ENCODE assay signal across 8 cellular contexts in genomic region chr10:123997486-123998196, GRCh38.
A peak's percentile ranks its signal among the peaks of the same experiment; 100 is the strongest.
DNase-seq lines count a peak whose midpoint lies in the region; ATAC-seq and TF ChIP-seq lines count a peak whose summit lies in the region.

No MANE protein-coding gene starts in this region.

- H3K9ac ChIP-seq in mesendoderm (ENCODE audit: low read length): no peak overlapping the region

- H3K79me1 ChIP-seq in mesendoderm (ENCODE audit: low read length): no peaks in the 10 kb centered on the region

- H3K36me3 ChIP-seq in stomach (no peaks in the 10 kb centered on the region), mesendoderm (ENCODE audit: control insufficient read depth, insufficient read depth, low read length) (no peaks in the 10 kb centered on the region)

- H3K27me3 ChIP-seq in stomach (peaks cover 0 to 31% (median 18%) of the 10 kb centered on the region in 3 donors), mesendoderm (ENCODE audit: insufficient read depth, low read length, poor library complexity) (no peaks in the 10 kb centered on the region)

- no peak overlapping the region for H3K4ac ChIP-seq in mesendoderm (ENCODE audit: low read depth, low read length)

- no peak overlapping the region for H2AK5ac ChIP-seq in mesendoderm (ENCODE audit: low read length)

- H3K4me2 ChIP-seq in mesendoderm (ENCODE audit: low read length): no peak overlapping the region

- peak overlapping the region in 4 of 5 donors; percentile 17 to 77 (median 52) for H3K27ac ChIP-seq in stomach
- H3K27ac ChIP-seq in mesendoderm (ENCODE audit: low read depth, low read length): no peak overlapping the region

- ATAC-seq in left ventricle myocardium superior: peak; percentile 51

- no peaks in the 10 kb centered on the region for H3K79me2 ChIP-seq in mesendoderm (ENCODE audit: control insufficient read depth, insufficient read depth, low read length)

- no peaks in the 10 kb centered on the region for H3K9me3 ChIP-seq in stomach

- intact Hi-C loops in left ventricle myocardium superior (cut with micrococcal nuclease): loop anchor here (5.0 kb wide), 2 partner anchors 265 to 390 kb away; no protein-coding TSS in a partner anchor
- intact Hi-C loops in stomach (cut with DNase I; ENCODE audit: low total_unique reads): no loop called here

- H2BK5ac ChIP-seq in mesendoderm (ENCODE audit: low read length): no peak overlapping the region

- H3K23ac ChIP-seq in mesendoderm (ENCODE audit: low read length): no peak overlapping the region

- H4K5ac ChIP-seq in mesendoderm (ENCODE audit: low read length): no peak overlapping the region

- H3K4me3 ChIP-seq in stomach (no peak overlapping the region), mesendoderm (ENCODE audit: low read length) (no peak overlapping the region)

- DNase-seq in H4 (ENCODE audit: low spot score): peak; percentile 96
- peak; percentile 4 for DNase-seq in T1000 (lab: John Stamatoyannopoulos, UW)
- DNase-seq in left ventricle myocardium superior: no peak
- DNase-seq in stomach: no peak
- DNase-seq in inferior parietal cortex (ENCODE audit: extremely low spot score): no peak
- no peak for DNase-seq in NCI-H524 (lab: John Stamatoyannopoulos, UW)
- DNase-seq in mesendoderm: no peak
- no peak for DNase-seq in cerebellum (ENCODE audit: low spot score)

- H3K56ac ChIP-seq in mesendoderm (ENCODE audit: low read length): no peak overlapping the region

- no peak overlapping the region for H2BK15ac ChIP-seq in mesendoderm (replicated peaks; ENCODE audit: low read depth)

- TF ChIP-seq EP300 in stomach (IDR thresholded peaks at IDR 0.05): no peak

- H3K4me1 ChIP-seq in stomach (peaks cover 19 to 42% (median 26%) of the 10 kb centered on the region in 4 donors), mesendoderm (ENCODE audit: control insufficient read depth, low read depth, low read length) (no peaks in the 10 kb centered on the region)

- TF ChIP-seq CTCF in stomach (IDR thresholded peaks at IDR 0.05): no peak

- no peak overlapping the region for H3K18ac ChIP-seq in mesendoderm (ENCODE audit: low read length)

- 35 to 55% (median 46%) methylated on average over 7 of the region's 7 CpGs for WGBS in stomach, 5 donors
- WGBS in mesendoderm (ENCODE audit: extremely low coverage, insufficient coverage, low lambda C conversion rate): no CpG with 5 or more reads among the region's 7 CpGs

- no peak overlapping the region for H4K8ac ChIP-seq in mesendoderm (ENCODE audit: low read depth, low read length)

- no peak overlapping the region for H2BK120ac ChIP-seq in mesendoderm (ENCODE audit: low read depth, low read length)

- TF ChIP-seq POLR2A in stomach (IDR thresholded peaks at IDR 0.05): no peak

Comparison
In these comparisons a context has a peak if more than half of its experiments do, and no peak if none do; other contexts are left out.
1. DNase-seq: peak in H4 (single experiment) and T1000 (single experiment); none in left ventricle myocardium superior (single experiment), stomach (single experiment), inferior parietal cortex (single experiment), NCI-H524 (0 of 2), mesendoderm (single experiment) and cerebellum (single experiment).